23 cellular contexts compared by ENCODE assay signal in genomic region chr2:145750617-145751016, GRCh38.
DNase-seq lines count a peak whose midpoint lies in the region; ATAC-seq and TF ChIP-seq lines count a peak whose summit lies in the region.
"Had no signal": no experiment of that assay in that cellular context is flagged by ENCODE, and none has a peak within 500 bp of the region (broad histone marks: within the 10 kb centered on the region; RNA-seq: fewer than 3 reads in every experiment).

No MANE protein-coding gene starts in this region.

- no peaks in the 10 kb centered on the region; the same call in 1 of the 2 replicates for H3F3A ChIP-seq in OCI-LY1 (ENCODE audit: insufficient read depth, low read length)
- peaks cover 32% of the 10 kb centered on the region for H3F3A ChIP-seq in smooth muscle cell (ENCODE audit: low read depth)

- H3K4me3 Mint-ChIP-seq in CD14-positive monocyte = peak overlapping the region in 1 of 2 donors; percentile 60
- no peak overlapping the region for H3K4me3 Mint-ChIP-seq in T-helper 2 cell treated with Interferon-gamma antibody and Interleukin-4, amounts not matched to agents 5 μg/mL and 100 μg/mL, for 36 hours
- H3K4me3 Mint-ChIP-seq in naive thymus-derived CD8-positive, alpha-beta T cell = no peak overlapping the region
- H3K4me3 Mint-ChIP-seq: activated naive CD4-positive, alpha-beta T cell treated with anti-CD3 and anti-CD28 coated beads, Interleukin-2, amount 10 ng/mL, durations not matched to agents 7 days and 5 days; endodermal cell; neural progenitor cell; T-helper 1 cell treated with Interleukin-12 subunit alpha and Interleukin-12 subunit beta and Interleukin-4 antibody, amounts not matched to agents 30 μg/mL and 1 μg/mL, for 36 hours had no signal

- H3K27me3 ChIP-seq in OCI-LY1 (ENCODE audit: insufficient read depth, low read length) (no peaks in the 10 kb centered on the region), hepatocyte (no peaks in the 10 kb centered on the region), smooth muscle cell (ENCODE audit: low read depth) (no peaks in the 10 kb centered on the region)
- H3K27me3 ChIP-seq: ascending aorta, heart left ventricle, neural progenitor cell, thyroid gland had no signal

- H3K9me3 Mint-ChIP-seq in CD14-positive monocyte = peaks cover 0 to 2% (median 0%) of the 10 kb centered on the region in 7 donors
- no peaks in the 10 kb centered on the region for H3K9me3 Mint-ChIP-seq in T-helper 2 cell treated with Interferon-gamma antibody and Interleukin-4, amounts not matched to agents 5 μg/mL and 100 μg/mL, for 36 hours
- H3K9me3 Mint-ChIP-seq in naive thymus-derived CD8-positive, alpha-beta T cell = peaks cover 0 to 4% (median 0%) of the 10 kb centered on the region in 9 donors
- H3K9me3 Mint-ChIP-seq: endodermal cell; neural progenitor cell; T-helper 1 cell treated with Interleukin-12 subunit alpha and Interleukin-12 subunit beta and Interleukin-4 antibody, amounts not matched to agents 30 μg/mL and 1 μg/mL, for 36 hours had no signal

- intact Hi-C loops in CD14-positive monocyte (cut with micrococcal nuclease) = loop anchor here (2.0 to 10.0 kb wide), 4 partner anchors 58 to 1228 kb away; partner anchors contain the start of gene ZEB2 (in 2 of the 2)

- WGBS in hepatocyte (ENCODE audit: low lambda C conversion rate, missing lambda C conversion rate) = 78% methylated on average over 4 of the region's 4 CpGs
- WGBS in smooth muscle cell (ENCODE audit: low lambda C conversion rate) = 84% methylated on average over 4 of the region's 4 CpGs

- DNase-seq in CD14-positive monocyte (ENCODE audit: low spot score) (no peak), hepatocyte (ENCODE audit: low spot score) (no peak), smooth muscle cell (lab: John Stamatoyannopoulos, UW; ENCODE audit: unreplicated experiment) (no peak), NCI-H526 treated with DMSO at 0.1 percent for 48 hours (lab: John Stamatoyannopoulos, UW) (no peak)
- no peak for DNase-seq in T-helper 2 cell treated with Interferon-gamma antibody and Interleukin-4, amounts not matched to agents 5 μg/mL and 100 μg/mL, for 36 hours (ENCODE audit: low spot score)
- DNase-seq in naive thymus-derived CD8-positive, alpha-beta T cell = no peak
- no peak for DNase-seq in activated effector memory CD4-positive, alpha-beta T cell treated with Interleukin-2 at 50 U/mL for 16 hours
- DNase-seq: activated CD4-positive, alpha-beta T cell treated with anti-CD3 and anti-CD28 coated beads, Interleukin-2, amount 50 U/mL, for 48 hours; activated naive CD4-positive, alpha-beta T cell treated with anti-CD3 and anti-CD28 coated beads, Interleukin-2, amount 10 ng/mL, durations not matched to agents 7 days and 5 days; activated T-cell treated with anti-CD3 and anti-CD28 coated beads, Interleukin-2, amount 50 U/mL, for 1 hour; cerebellar nuclear complex; endodermal cell; heart left ventricle; NCI-H1105 treated with DMSO at 0.1 percent for 48 hours; NCI-H2081 treated with DMSO at 0.1 percent for 48 hours; NCI-H510A treated with DMSO at 0.1 percent for 48 hours; SHP77 treated with DMSO at 0.1 percent for 48 hours; thyroid gland; WERI-Rb-1 had no signal

- H3K36me3 Mint-ChIP-seq in CD14-positive monocyte = peaks cover 0 to 2% of the 10 kb centered on the region in 2 donors
- no peaks in the 10 kb centered on the region for H3K36me3 Mint-ChIP-seq in T-helper 2 cell treated with Interferon-gamma antibody and Interleukin-4, amounts not matched to agents 5 μg/mL and 100 μg/mL, for 36 hours (ENCODE audit: low read depth)
- no peaks in the 10 kb centered on the region for H3K36me3 Mint-ChIP-seq in naive thymus-derived CD8-positive, alpha-beta T cell
- H3K36me3 Mint-ChIP-seq: activated naive CD4-positive, alpha-beta T cell treated with anti-CD3 and anti-CD28 coated beads, Interleukin-2, amount 10 ng/mL, durations not matched to agents 7 days and 5 days; neural progenitor cell had no signal

- no peaks in the 10 kb centered on the region for H3K79me2 ChIP-seq in OCI-LY1 (ENCODE audit: insufficient read depth, low read length)
- H3K79me2 ChIP-seq in hepatocyte = no peaks in the 10 kb centered on the region
- H3K79me2 ChIP-seq in smooth muscle cell (ENCODE audit: low read depth) = no peaks in the 10 kb centered on the region

- peaks cover 0 to 2% (median 1%) of the 10 kb centered on the region in 3 donors for H3K27me3 Mint-ChIP-seq in CD14-positive monocyte (ENCODE audit: low read depth in 3 of 3)
- peaks cover 3% of the 10 kb centered on the region for H3K27me3 Mint-ChIP-seq in T-helper 2 cell treated with Interferon-gamma antibody and Interleukin-4, amounts not matched to agents 5 μg/mL and 100 μg/mL, for 36 hours (ENCODE audit: low read depth)
- H3K27me3 Mint-ChIP-seq in naive thymus-derived CD8-positive, alpha-beta T cell = peaks cover 0 to 5% (median 0%) of the 10 kb centered on the region in 5 donors
- H3K27me3 Mint-ChIP-seq: activated naive CD4-positive, alpha-beta T cell treated with anti-CD3 and anti-CD28 coated beads, Interleukin-2, amount 10 ng/mL, durations not matched to agents 7 days and 5 days had no signal

- POLR2A ChIA-PET in naive thymus-derived CD8-positive, alpha-beta T cell (lab: Charles Lee) = no interaction called here

- H2AFZ ChIP-seq in OCI-LY1 (ENCODE audit: low read length) (no peak overlapping the region), hepatocyte (no peak overlapping the region), smooth muscle cell (ENCODE audit: low read depth) (peak overlapping the region; percentile 77)
- H2AFZ ChIP-seq: neural progenitor cell had no signal

- peaks cover 33% of the 10 kb centered on the region for H3K4me1 Mint-ChIP-seq in CD14-positive monocyte
- H3K4me1 Mint-ChIP-seq in T-helper 2 cell treated with Interferon-gamma antibody and Interleukin-4, amounts not matched to agents 5 μg/mL and 100 μg/mL, for 36 hours (ENCODE audit: low read depth) = peaks cover 17% of the 10 kb centered on the region
- H3K4me1 Mint-ChIP-seq in naive thymus-derived CD8-positive, alpha-beta T cell = peaks cover 0 to 24% (median 0%) of the 10 kb centered on the region in 4 donors
- H3K4me1 Mint-ChIP-seq: activated naive CD4-positive, alpha-beta T cell treated with anti-CD3 and anti-CD28 coated beads, Interleukin-2, amount 10 ng/mL, durations not matched to agents 7 days and 5 days had no signal

- H3K4me2 ChIP-seq in OCI-LY1 (ENCODE audit: low read length) = peak overlapping the region; percentile 62
- H3K4me2 ChIP-seq in hepatocyte = peak overlapping the region; percentile 18
- H3K4me2 ChIP-seq in smooth muscle cell = peak overlapping the region; percentile 59
- H3K4me2 ChIP-seq: neural progenitor cell had no signal

- no peaks in the 10 kb centered on the region for H3K9me3 ChIP-seq in OCI-LY1 (ENCODE audit: low read length)
- H3K9me3 ChIP-seq in hepatocyte (ENCODE audit: low read depth) = no peaks in the 10 kb centered on the region
- no peaks in the 10 kb centered on the region for H3K9me3 ChIP-seq in smooth muscle cell (replicated peaks; ENCODE audit: low read depth)
- H3K9me3 ChIP-seq: ascending aorta, heart left ventricle, thyroid gland had no signal

- H3K4me3 ChIP-seq in OCI-LY1 (ENCODE audit: low read depth, low read length, poor library complexity, severe bottlenecking) (peak overlapping the region; percentile 25), hepatocyte (no peak overlapping the region), smooth muscle cell (no peak overlapping the region)
- H3K4me3 ChIP-seq: ascending aorta, heart left ventricle, neural progenitor cell, thyroid gland had no signal

- H3K9ac ChIP-seq in OCI-LY1 (ENCODE audit: low read length) (peak overlapping the region; percentile 74), smooth muscle cell (ENCODE audit: low read depth) (no peak overlapping the region)
- H3K9ac ChIP-seq: neural progenitor cell had no signal

- no peak for ATAC-seq in naive thymus-derived CD8-positive, alpha-beta T cell
- ATAC-seq: heart left ventricle had no signal

- peak overlapping the region; percentile 61 to 97 (median 92) for H3K27ac Mint-ChIP-seq in CD14-positive monocyte
- no peak overlapping the region for H3K27ac Mint-ChIP-seq in T-helper 2 cell treated with Interferon-gamma antibody and Interleukin-4, amounts not matched to agents 5 μg/mL and 100 μg/mL, for 36 hours
- H3K27ac Mint-ChIP-seq in naive thymus-derived CD8-positive, alpha-beta T cell = no peak overlapping the region
- H3K27ac Mint-ChIP-seq: activated naive CD4-positive, alpha-beta T cell treated with anti-CD3 and anti-CD28 coated beads, Interleukin-2, amount 10 ng/mL, durations not matched to agents 7 days and 5 days; endodermal cell; neural progenitor cell; T-helper 1 cell treated with Interleukin-12 subunit alpha and Interleukin-12 subunit beta and Interleukin-4 antibody, amounts not matched to agents 30 μg/mL and 1 μg/mL, for 36 hours had no signal

- no peaks in the 10 kb centered on the region for H3K36me3 ChIP-seq in OCI-LY1 (ENCODE audit: insufficient read depth, low read length)
- H3K36me3 ChIP-seq in hepatocyte (replicated peaks; ENCODE audit: insufficient read depth, low read depth) = no peaks in the 10 kb centered on the region
- no peaks in the 10 kb centered on the region for H3K36me3 ChIP-seq in smooth muscle cell (ENCODE audit: low read depth)
- H3K36me3 ChIP-seq: ascending aorta, heart left ventricle, neural progenitor cell, thyroid gland, WERI-Rb-1 had no signal

- H3K27ac ChIP-seq in OCI-LY1 (ENCODE audit: low read depth, low read length, poor library complexity, severe bottlenecking) (peak overlapping the region; percentile 96), hepatocyte (peak overlapping the region; percentile 44), smooth muscle cell (ENCODE audit: low read depth) (peak overlapping the region; percentile 88)
- H3K27ac ChIP-seq: neural progenitor cell, WERI-Rb-1 had no signal

- H3K9me2 ChIP-seq in OCI-LY1 (ENCODE audit: low read depth, low read length) (no peaks in the 10 kb centered on the region), hepatocyte (replicated peaks; ENCODE audit: insufficient read depth) (no peaks in the 10 kb centered on the region)

- H4K20me1 ChIP-seq in OCI-LY1 (ENCODE audit: insufficient read depth, low read length) (no peaks in the 10 kb centered on the region), hepatocyte (ENCODE audit: insufficient read depth, poor library complexity, severe bottlenecking) (no peaks in the 10 kb centered on the region), smooth muscle cell (ENCODE audit: low read depth) (no peaks in the 10 kb centered on the region)

- peaks cover 69% of the 10 kb centered on the region for H3K4me1 ChIP-seq in OCI-LY1 (ENCODE audit: insufficient read depth, low read length, severe bottlenecking)
- H3K4me1 ChIP-seq in hepatocyte (ENCODE audit: insufficient read depth) = peaks cover 31% of the 10 kb centered on the region
- H3K4me1 ChIP-seq in smooth muscle cell (ENCODE audit: low read depth) = peaks cover 29% of the 10 kb centered on the region

- no peak for TF ChIP-seq CTCF in CD14-positive monocyte (IDR thresholded peaks at IDR 0.05)
- no peak for TF ChIP-seq CTCF in OCI-LY1 (IDR thresholded peaks at IDR 0.05; ENCODE audit: low read length)
- no peak for TF ChIP-seq CTCF in hepatocyte (IDR thresholded peaks at IDR 0.05; ENCODE audit: poor library complexity)
- TF ChIP-seq CTCF in smooth muscle cell (IDR thresholded peaks at IDR 0.05; ENCODE audit: borderline replicate concordance, insufficient read depth, poor library complexity, severe bottlenecking) = no peak

Comparison
In these comparisons a context has a peak if more than half of its experiments do, and no peak if none do; other contexts are left out.
1. H3K27ac Mint-ChIP-seq: peak in CD14-positive monocyte (7 of 7); none in T-helper 2 cell treated with Interferon-gamma antibody and Interleukin-4, amounts not matched to agents 5 μg/mL and 100 μg/mL, for 36 hours (single experiment) and naive thymus-derived CD8-positive, alpha-beta T cell (0 of 10).
2. H3K27ac ChIP-seq: peak in every context shown above with its lines; median percentile 96 in OCI-LY1; 88 in smooth muscle cell; 44 in hepatocyte.
3. Peak in every context shown above with its lines, with median percentiles within 50 percentile points of each other: H3K4me2 ChIP-seq.